ENCODE assay signal across 8 cellular contexts in genomic region chrX:47146121-47146935, GRCh38. TPM values are rescaled to one million over a fixed set of nuclear protein-coding genes. Genes with fewer than 3 reads are reported as not detected.
DNase-seq lines count a peak whose midpoint lies in the region; ATAC-seq and TF ChIP-seq lines count a peak whose summit lies in the region.

No MANE protein-coding gene starts in this region.

- no peaks in the 10 kb centered on the region for H3K9me2 ChIP-seq in SK-N-SH

- H3F3A ChIP-seq in SK-N-SH (replicated peaks; ENCODE audit: insufficient read depth), result peaks cover 4% of the 10 kb centered on the region

- H3K9me3 ChIP-seq in SK-N-SH, result no peaks in the 10 kb centered on the region

- peak overlapping the region; percentile 97 for H3K4me3 Mint-ChIP-seq in glutamatergic neuron (ENCODE audit: unreplicated experiment)

- DNase-seq in SK-N-SH (no peak), SW480 (ENCODE audit: low spot score) (peak; percentile 11), glutamatergic neuron (no peak), GM10248 (ENCODE audit: extremely low spot score) (no peak)

- TF ChIP-seq RAD21 in SK-N-SH (IDR thresholded peaks at IDR 0.05; ENCODE audit: low read length), result no peak

- H3K9me3 Mint-ChIP-seq in glutamatergic neuron (ENCODE audit: unreplicated experiment), result peaks cover 7% of the 10 kb centered on the region

- CTCF ChIA-PET in SK-N-SH (lab: Yijun Ruan, JAX) (no interaction called here), GM10248 (lab: Yijun Ruan, JAX) (no interaction called here)

- TF ChIP-seq CTCF in SK-N-SH (IDR thresholded peaks at IDR 0.05) (no peak), glutamatergic neuron (IDR thresholded peaks at IDR 0.05; ENCODE audit: partially characterized antibody, unreplicated experiment) (no peak), GM10248 (IDR thresholded peaks at IDR 0.05; ENCODE audit: control extremely low read depth, extremely low read depth, low read depth, missing control alignments) (no peak)

- no peak for TF ChIP-seq POLR2A in GM18505 (IDR thresholded peaks at IDR 0.05; ENCODE audit: borderline replicate concordance, extremely low read depth, insufficient read depth, insufficient read length)

- peak overlapping the region in 1 of 2 experiments; percentile 12; a peak in 1 of 4 replicates for H3K27ac ChIP-seq in SK-N-SH (ENCODE audit: low read depth in 2 of 2, low read length in 1 of 2)
- peak overlapping the region in 18 of 21 experiments; percentile 29 to 95 (median 91) for H3K27ac ChIP-seq in skin epidermis

- H3K4me3 ChIP-seq in SK-N-SH (ENCODE audit: low read depth in 2 of 2, low read length in 1 of 2), result peak overlapping the region; percentile 57 to 77
- H3K4me3 ChIP-seq in skin epidermis, result peak overlapping the region; percentile 46 to 68 (median 56)

- H3K36me3 ChIP-seq in SK-N-SH (replicated peaks in 1 of 2; ENCODE audit: control insufficient read depth in 1 of 2, insufficient read depth in 2 of 2, low read length in 1 of 2), result peaks cover 0 to 2% of the 10 kb centered on the region in 2 experiments

- H3K36me3 Mint-ChIP-seq in glutamatergic neuron (ENCODE audit: unreplicated experiment), result no peaks in the 10 kb centered on the region

- no peak overlapping the region for H2AFZ ChIP-seq in SK-N-SH (ENCODE audit: low read depth)

- peaks cover 2% of the 10 kb centered on the region for H3K4me1 Mint-ChIP-seq in glutamatergic neuron (ENCODE audit: low read depth, unreplicated experiment)

- TF ChIP-seq EP300 in SK-N-SH (IDR thresholded peaks at IDR 0.05; ENCODE audit: borderline replicate concordance in 1 of 2, low read depth in 1 of 2, low read length in 1 of 2), result no peak

- no peaks in the 10 kb centered on the region for H3K27me3 ChIP-seq in SK-N-SH (ENCODE audit: insufficient read depth)

- H3K4me1 ChIP-seq in SK-N-SH (ENCODE audit: control insufficient read depth in 1 of 2, insufficient read depth in 2 of 2, low read depth in 1 of 2, low read length in 1 of 2), result peaks cover 0 to 14% of the 10 kb centered on the region in 2 experiments; a peak in 1 of 4 replicates

- peaks cover 7% of the 10 kb centered on the region for H3K27me3 Mint-ChIP-seq in glutamatergic neuron (ENCODE audit: unreplicated experiment)

- POLR2A ChIA-PET in SK-N-SH (lab: Yijun Ruan, JAX), result no interaction called here
- POLR2A ChIA-PET in GM10248 (lab: Yijun Ruan, JAX), result no interaction called here

- H3K79me2 ChIP-seq in SK-N-SH (ENCODE audit: insufficient read depth), result peaks cover 74% of the 10 kb centered on the region

- WGBS in SK-N-SH (ENCODE audit: low lambda C conversion rate), result 29% methylated on average over 8 of the region's 10 CpGs

- H3K27ac Mint-ChIP-seq in glutamatergic neuron (ENCODE audit: unreplicated experiment), result peak overlapping the region; percentile 97

- H4K20me1 ChIP-seq in SK-N-SH (ENCODE audit: insufficient read depth), result peaks cover 22% of the 10 kb centered on the region

- peak overlapping the region; percentile 92 for H3K9ac ChIP-seq in SK-N-SH

- no peak for ATAC-seq in SK-N-SH treated with all-trans-retinoic acid at 6 μM for 48 hours
- no peak for ATAC-seq in GM18505 (IDR thresholded peaks at IDR 0.05; ENCODE audit: unreplicated experiment)
- ATAC-seq in GM21381 (IDR thresholded peaks at IDR 0.05; ENCODE audit: unreplicated experiment), result no peak

- H3K4me2 ChIP-seq in SK-N-SH, result peak overlapping the region; percentile 87

TF ChIP-seq in SK-N-SH, 30 proteins besides CTCF, POLR2A, EP300 and RAD21 (continues in another document):
- TF ChIP-seq RCOR1 (IDR thresholded peaks at IDR 0.05; ENCODE audit: low read length) (no peak), GATA2 (CRISPR knock-in tag; IDR thresholded peaks at IDR 0.05) (no peak), USF1 (IDR thresholded peaks at IDR 0.05; ENCODE audit: borderline replicate concordance, low read depth) (no peak), POLR2AphosphoS5 (IDR thresholded peaks at IDR 0.05; ENCODE audit: low read depth, low read length) (no peak), FOXM1 (IDR thresholded peaks at IDR 0.05; ENCODE audit: low read depth) (no peak), FOXJ3 (CRISPR knock-in tag; IDR thresholded peaks at IDR 0.05) (no peak)
- TF ChIP-seq, protein P1, sequence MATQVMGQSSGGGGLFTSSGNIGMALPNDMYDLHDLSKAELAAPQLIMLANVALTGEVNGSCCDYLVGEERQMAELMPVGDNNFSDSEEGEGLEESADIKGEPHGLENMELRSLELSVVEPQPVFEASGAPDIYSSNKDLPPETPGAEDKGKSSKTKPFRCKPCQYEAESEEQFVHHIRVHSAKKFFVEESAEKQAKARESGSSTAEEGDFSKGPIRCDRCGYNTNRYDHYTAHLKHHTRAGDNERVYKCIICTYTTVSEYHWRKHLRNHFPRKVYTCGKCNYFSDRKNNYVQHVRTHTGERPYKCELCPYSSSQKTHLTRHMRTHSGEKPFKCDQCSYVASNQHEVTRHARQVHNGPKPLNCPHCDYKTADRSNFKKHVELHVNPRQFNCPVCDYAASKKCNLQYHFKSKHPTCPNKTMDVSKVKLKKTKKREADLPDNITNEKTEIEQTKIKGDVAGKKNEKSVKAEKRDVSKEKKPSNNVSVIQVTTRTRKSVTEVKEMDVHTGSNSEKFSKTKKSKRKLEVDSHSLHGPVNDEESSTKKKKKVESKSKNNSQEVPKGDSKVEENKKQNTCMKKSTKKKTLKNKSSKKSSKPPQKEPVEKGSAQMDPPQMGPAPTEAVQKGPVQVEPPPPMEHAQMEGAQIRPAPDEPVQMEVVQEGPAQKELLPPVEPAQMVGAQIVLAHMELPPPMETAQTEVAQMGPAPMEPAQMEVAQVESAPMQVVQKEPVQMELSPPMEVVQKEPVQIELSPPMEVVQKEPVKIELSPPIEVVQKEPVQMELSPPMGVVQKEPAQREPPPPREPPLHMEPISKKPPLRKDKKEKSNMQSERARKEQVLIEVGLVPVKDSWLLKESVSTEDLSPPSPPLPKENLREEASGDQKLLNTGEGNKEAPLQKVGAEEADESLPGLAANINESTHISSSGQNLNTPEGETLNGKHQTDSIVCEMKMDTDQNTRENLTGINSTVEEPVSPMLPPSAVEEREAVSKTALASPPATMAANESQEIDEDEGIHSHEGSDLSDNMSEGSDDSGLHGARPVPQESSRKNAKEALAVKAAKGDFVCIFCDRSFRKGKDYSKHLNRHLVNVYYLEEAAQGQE (IDR thresholded peaks at IDR 0.05; ENCODE audit: low read depth, low read length), result no peak

TF ChIP-seq in SK-N-SH treated with all-trans-retinoic acid at 6 μM for 48 hours, 23 proteins besides CTCF, POLR2A, EP300 and RAD21 (continues in another document):
- TF ChIP-seq GLIS3 (CRISPR knock-in tag; IDR thresholded peaks at IDR 0.05) (no peak), CSDC2 (CRISPR knock-in tag; IDR thresholded peaks at IDR 0.05) (no peak), POU6F1 (CRISPR knock-in tag; IDR thresholded peaks at IDR 0.05; ENCODE audit: borderline replicate concordance, low read depth) (no peak), ZFP30 (CRISPR knock-in tag; IDR thresholded peaks at IDR 0.05) (no peak), BACH2 (CRISPR knock-in tag; IDR thresholded peaks at IDR 0.05; ENCODE audit: borderline replicate concordance) (no peak), ZC3H10 (CRISPR knock-in tag; IDR thresholded peaks at IDR 0.05) (no peak), ARNTL (CRISPR knock-in tag; IDR thresholded peaks at IDR 0.05; ENCODE audit: borderline replicate concordance, low read depth) (no peak), RARB (CRISPR knock-in tag; IDR thresholded peaks at IDR 0.05) (no peak), ZFP3 (CRISPR knock-in tag; IDR thresholded peaks at IDR 0.05) (no peak), ZNF70 (CRISPR knock-in tag; IDR thresholded peaks at IDR 0.05) (no peak), ESRRG (CRISPR knock-in tag; IDR thresholded peaks at IDR 0.05) (no peak), ZNF8 (CRISPR knock-in tag; IDR thresholded peaks at IDR 0.05) (no peak)

RNA-seq across cellular contexts. Expression of gene RBM10, which starts 1.3 kb away (rescaled TPM):
- polyA plus RNA-seq in SK-N-SH (2012; rRNA removed), result 24.7 and 34.4 TPM in 2 replicates
- 15.1 and 23.5 TPM in 2 replicates for polyA plus RNA-seq in SK-N-SH (2012; cell fraction: cytosol; rRNA removed)
- 47.0 and 52.0 TPM in 2 replicates for polyA plus RNA-seq in SK-N-SH (2012; cell fraction: nucleus; rRNA removed)
- total RNA-seq in glutamatergic neuron (ENCODE audit: unreplicated experiment), result 74.6 TPM

RNA-seq across cellular contexts. Expression of gene NDUFB11, which starts 1.8 kb away (rescaled TPM):
- 74.9 and 107 TPM in 2 replicates for polyA plus RNA-seq in SK-N-SH (2012; rRNA removed)
- 72.6 and 79.2 TPM in 2 replicates for polyA plus RNA-seq in SK-N-SH (2012; cell fraction: cytosol; rRNA removed)
- 29.1 and 55.5 TPM in 2 replicates for polyA plus RNA-seq in SK-N-SH (2012; cell fraction: nucleus; rRNA removed)
- 161 TPM for total RNA-seq in glutamatergic neuron (ENCODE audit: unreplicated experiment)

RNA-seq across cellular contexts. Expression of gene UBA1, which starts 47.3 kb away (rescaled TPM):
- polyA plus RNA-seq in SK-N-SH (2012; rRNA removed), result 249 and 283 TPM in 2 replicates
- 125 and 170 TPM in 2 replicates for polyA plus RNA-seq in SK-N-SH (2012; cell fraction: cytosol; rRNA removed)
- polyA plus RNA-seq in SK-N-SH (2012; cell fraction: nucleus; rRNA removed), result 396 and 495 TPM in 2 replicates
- total RNA-seq in glutamatergic neuron (ENCODE audit: unreplicated experiment), result 503 TPM
